ENCODE assay signal across 18 cellular contexts in genomic region chr6:13026100-13026499, GRCh38.
DNase-seq lines count a peak whose midpoint lies in the region; ATAC-seq, FAIRE-seq and TF ChIP-seq lines count a peak whose summit lies in the region.
"Had no signal": no experiment of that assay in that cellular context is flagged by ENCODE, and none has a peak within 500 bp of the region (broad histone marks: within the 10 kb centered on the region; RNA-seq: fewer than 3 reads in every experiment).

No MANE protein-coding gene starts in this region.

- H3K36me3 ChIP-seq in K562 (ENCODE audit: control insufficient read depth, insufficient read depth, low read length): no peaks in the 10 kb centered on the region
- H3K36me3 ChIP-seq in skeletal muscle satellite cell (ENCODE audit: insufficient read depth, low read length): no peaks in the 10 kb centered on the region
- H3K36me3 ChIP-seq: SJCRH30 had no signal

- H3K4me3 ChIP-seq in K562: no peak overlapping the region
- H3K4me3 ChIP-seq in skeletal muscle satellite cell (ENCODE audit: low read length): no peak overlapping the region
- H3K4me3 ChIP-seq: SJCRH30 had no signal

- TF ChIP-seq RAD21 in K562 (CRISPR knock-in tag; conservative IDR thresholded peaks at IDR 0.05 in 1 of 2, IDR thresholded peaks at IDR 0.05 in 1 of 2): no peak

- ATAC-seq in K562 (no peak), GM21390 (IDR thresholded peaks at IDR 0.05; ENCODE audit: unreplicated experiment) (no peak), GM18909 (IDR thresholded peaks at IDR 0.05; ENCODE audit: poor library complexity, unreplicated experiment) (no peak)
- ATAC-seq in activated CD4-positive, CD25-positive, alpha-beta regulatory T cell treated with anti-CD3 and anti-CD28 coated beads, Interleukin-2, amount 50 U/mL, for 24 hours: no peak
- ATAC-seq: HCT116, HepG2, PC-3 had no signal

- H3K9ac ChIP-seq in K562 (ENCODE audit: insufficient read depth in 1 of 2, low read depth in 2 of 2, low read length in 2 of 2) (no peak overlapping the region), skeletal muscle satellite cell (ENCODE audit: low read depth, low read length) (no peak overlapping the region)
- H3K9ac ChIP-seq: KMS-11 had no signal

- intact Hi-C loops in K562 (cut with micrococcal nuclease): no loop called here

- POLR2A ChIA-PET in K562 (lab: Yijun Ruan, JAX): no interaction called here

- DNase-seq in D341Med (ENCODE audit: low spot score) (peak; percentile 33), G401 (ENCODE audit: low spot score) (peak; percentile 54), K562 (ENCODE audit: extremely low read depth in 1 of 4, low spot score in 3 of 4) (no peak)
- DNase-seq: COR-L47, DMS79, NCI-H146, NCI-H2081, NCI-H226, NCI-H526 treated with DMSO at 0.1 percent for 48 hours, PC-3 had no signal

- TF ChIP-seq POLR2A in K562 (conservative IDR thresholded peaks at IDR 0.05): no peak

- H3K27ac ChIP-seq in K562 (ENCODE audit: extremely low read depth, low read depth, low read length): no peak overlapping the region
- H3K27ac ChIP-seq: KMS-11, SJCRH30 had no signal

- no peaks in the 10 kb centered on the region for H3K9me3 ChIP-seq in K562 (replicated peaks; ENCODE audit: control insufficient read depth, insufficient read depth, low read depth, low read length)
- H3K9me3 ChIP-seq in skeletal muscle satellite cell (replicated peaks; ENCODE audit: low read length): no peaks in the 10 kb centered on the region
- H3K9me3 ChIP-seq: SJCRH30 had no signal

- FAIRE-seq in K562 (lab: Jason Lieb, UNC): peak; percentile 58
- FAIRE-seq: HepG2 had no signal

- no peaks in the 10 kb centered on the region for H3K79me2 ChIP-seq in K562 (ENCODE audit: control insufficient read depth, insufficient read depth, low read length)

- H3K27me3 ChIP-seq in K562 (ENCODE audit: control insufficient read depth in 2 of 2, insufficient read depth in 2 of 2, low read length in 2 of 2) (no peaks in the 10 kb centered on the region; a peak in 1 of 5 replicates), skeletal muscle satellite cell (ENCODE audit: control insufficient read depth, insufficient read depth, low read length) (no peaks in the 10 kb centered on the region)
- H3K27me3 ChIP-seq: SJCRH30 had no signal

- CTCF ChIA-PET in K562 (lab: Yijun Ruan, JAX; ENCODE audit: low intra/inter-chr PET ratio): no interaction called here

- 0% methylated on average over 4 of the region's 4 CpGs for whole genome bisulfite sequencing in K562 (ENCODE audit: insufficient coverage, low coverage, missing lambda C conversion rate)

- H4K20me1 ChIP-seq in K562 (replicated peaks; ENCODE audit: control insufficient read depth, insufficient read depth, low read length): no peaks in the 10 kb centered on the region

- no peak for TF ChIP-seq CTCF in K562 (IDR thresholded peaks at IDR 0.05 in 2 of 3, conservative IDR thresholded peaks at IDR 0.05 in 1 of 3; ENCODE audit: insufficient read depth in 2 of 3, low read depth in 1 of 3, low read length in 3 of 3)

- no TSS peak for BruUV-seq in K562 (replicated peaks; lab: Mats Ljungman, UMichigan)

- H2AFZ ChIP-seq in K562 (ENCODE audit: low read depth, low read length): no peak overlapping the region

- H3K4me1 ChIP-seq in K562 (replicated peaks in 1 of 2; ENCODE audit: control insufficient read depth in 2 of 2, insufficient read depth in 2 of 2, low read length in 2 of 2): no peaks in the 10 kb centered on the region
- no peaks in the 10 kb centered on the region for H3K4me1 ChIP-seq in skeletal muscle satellite cell (ENCODE audit: control insufficient read depth, insufficient read depth, low read length)

- H3K4me2 ChIP-seq in K562 (ENCODE audit: insufficient read depth, low read length) (no peak overlapping the region), skeletal muscle satellite cell (ENCODE audit: low read length) (peak overlapping the region; percentile 23)
- H3K4me2 ChIP-seq: KMS-11 had no signal

- in situ Hi-C loops in G401 (cut with HindIII; ENCODE audit: low sequenced_read_pairs) (no loop called here), K562 (cut with MboI) (no loop called here)

- no peak for TF ChIP-seq EP300 in K562 (IDR thresholded peaks at IDR 0.05; ENCODE audit: low read length)

- H3K9me1 ChIP-seq in K562 (ENCODE audit: control insufficient read depth, insufficient read depth, low read length): no peaks in the 10 kb centered on the region

TF ChIP-seq in K562, 482 proteins besides CTCF, POLR2A, EP300 and RAD21:
- TF ChIP-seq NELFE (IDR thresholded peaks at IDR 0.05; ENCODE audit: insufficient read depth, insufficient read length) (no peak), RBM15 (IDR thresholded peaks at IDR 0.05; ENCODE audit: insufficient read depth, low read length) (no peak), ZNF121 (CRISPR knock-in tag; conservative IDR thresholded peaks at IDR 0.05) (no peak), NCOR1 (IDR thresholded peaks at IDR 0.05) (no peak), SRSF9 (IDR thresholded peaks at IDR 0.05; ENCODE audit: borderline replicate concordance, low read depth, low read length) (no peak), TRIM28 (IDR thresholded peaks at IDR 0.05) (no peak), NR2F6 (CRISPR knock-in tag; IDR thresholded peaks at IDR 0.05) (no peak), FIP1L1 (IDR thresholded peaks at IDR 0.05; ENCODE audit: low read depth, low read length, poor library complexity, severe bottlenecking) (no peak), ADNP (tag; IDR thresholded peaks at IDR 0.05) (no peak), ZNF76 (CRISPR knock-in tag; IDR thresholded peaks at IDR 0.05; ENCODE audit: borderline replicate concordance) (no peak)
- TF ChIP-seq, protein P1, sequence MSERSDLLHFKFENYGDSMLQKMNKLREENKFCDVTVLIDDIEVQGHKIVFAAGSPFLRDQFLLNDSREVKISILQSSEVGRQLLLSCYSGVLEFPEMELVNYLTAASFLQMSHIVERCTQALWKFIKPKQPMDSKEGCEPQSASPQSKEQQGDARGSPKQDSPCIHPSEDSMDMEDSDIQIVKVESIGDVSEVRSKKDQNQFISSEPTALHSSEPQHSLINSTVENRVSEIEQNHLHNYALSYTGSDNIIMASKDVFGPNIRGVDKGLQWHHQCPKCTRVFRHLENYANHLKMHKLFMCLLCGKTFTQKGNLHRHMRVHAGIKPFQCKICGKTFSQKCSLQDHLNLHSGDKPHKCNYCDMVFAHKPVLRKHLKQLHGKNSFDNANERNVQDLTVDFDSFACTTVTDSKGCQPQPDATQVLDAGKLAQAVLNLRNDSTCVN (CRISPR knock-in tag; IDR thresholded peaks at IDR 0.05): no peak
- TF ChIP-seq, protein P2, sequence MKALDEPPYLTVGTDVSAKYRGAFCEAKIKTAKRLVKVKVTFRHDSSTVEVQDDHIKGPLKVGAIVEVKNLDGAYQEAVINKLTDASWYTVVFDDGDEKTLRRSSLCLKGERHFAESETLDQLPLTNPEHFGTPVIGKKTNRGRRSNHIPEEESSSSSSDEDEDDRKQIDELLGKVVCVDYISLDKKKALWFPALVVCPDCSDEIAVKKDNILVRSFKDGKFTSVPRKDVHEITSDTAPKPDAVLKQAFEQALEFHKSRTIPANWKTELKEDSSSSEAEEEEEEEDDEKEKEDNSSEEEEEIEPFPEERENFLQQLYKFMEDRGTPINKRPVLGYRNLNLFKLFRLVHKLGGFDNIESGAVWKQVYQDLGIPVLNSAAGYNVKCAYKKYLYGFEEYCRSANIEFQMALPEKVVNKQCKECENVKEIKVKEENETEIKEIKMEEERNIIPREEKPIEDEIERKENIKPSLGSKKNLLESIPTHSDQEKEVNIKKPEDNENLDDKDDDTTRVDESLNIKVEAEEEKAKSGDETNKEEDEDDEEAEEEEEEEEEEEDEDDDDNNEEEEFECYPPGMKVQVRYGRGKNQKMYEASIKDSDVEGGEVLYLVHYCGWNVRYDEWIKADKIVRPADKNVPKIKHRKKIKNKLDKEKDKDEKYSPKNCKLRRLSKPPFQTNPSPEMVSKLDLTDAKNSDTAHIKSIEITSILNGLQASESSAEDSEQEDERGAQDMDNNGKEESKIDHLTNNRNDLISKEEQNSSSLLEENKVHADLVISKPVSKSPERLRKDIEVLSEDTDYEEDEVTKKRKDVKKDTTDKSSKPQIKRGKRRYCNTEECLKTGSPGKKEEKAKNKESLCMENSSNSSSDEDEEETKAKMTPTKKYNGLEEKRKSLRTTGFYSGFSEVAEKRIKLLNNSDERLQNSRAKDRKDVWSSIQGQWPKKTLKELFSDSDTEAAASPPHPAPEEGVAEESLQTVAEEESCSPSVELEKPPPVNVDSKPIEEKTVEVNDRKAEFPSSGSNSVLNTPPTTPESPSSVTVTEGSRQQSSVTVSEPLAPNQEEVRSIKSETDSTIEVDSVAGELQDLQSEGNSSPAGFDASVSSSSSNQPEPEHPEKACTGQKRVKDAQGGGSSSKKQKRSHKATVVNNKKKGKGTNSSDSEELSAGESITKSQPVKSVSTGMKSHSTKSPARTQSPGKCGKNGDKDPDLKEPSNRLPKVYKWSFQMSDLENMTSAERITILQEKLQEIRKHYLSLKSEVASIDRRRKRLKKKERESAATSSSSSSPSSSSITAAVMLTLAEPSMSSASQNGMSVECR (CRISPR knock-in tag; IDR thresholded peaks at IDR 0.05): no peak
- TF ChIP-seq, protein P3, sequence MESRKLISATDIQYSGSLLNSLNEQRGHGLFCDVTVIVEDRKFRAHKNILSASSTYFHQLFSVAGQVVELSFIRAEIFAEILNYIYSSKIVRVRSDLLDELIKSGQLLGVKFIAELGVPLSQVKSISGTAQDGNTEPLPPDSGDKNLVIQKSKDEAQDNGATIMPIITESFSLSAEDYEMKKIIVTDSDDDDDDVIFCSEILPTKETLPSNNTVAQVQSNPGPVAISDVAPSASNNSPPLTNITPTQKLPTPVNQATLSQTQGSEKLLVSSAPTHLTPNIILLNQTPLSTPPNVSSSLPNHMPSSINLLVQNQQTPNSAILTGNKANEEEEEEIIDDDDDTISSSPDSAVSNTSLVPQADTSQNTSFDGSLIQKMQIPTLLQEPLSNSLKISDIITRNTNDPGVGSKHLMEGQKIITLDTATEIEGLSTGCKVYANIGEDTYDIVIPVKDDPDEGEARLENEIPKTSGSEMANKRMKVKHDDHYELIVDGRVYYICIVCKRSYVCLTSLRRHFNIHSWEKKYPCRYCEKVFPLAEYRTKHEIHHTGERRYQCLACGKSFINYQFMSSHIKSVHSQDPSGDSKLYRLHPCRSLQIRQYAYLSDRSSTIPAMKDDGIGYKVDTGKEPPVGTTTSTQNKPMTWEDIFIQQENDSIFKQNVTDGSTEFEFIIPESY (CRISPR knock-in tag; IDR thresholded peaks at IDR 0.05): no peak
TF ChIP-seq in K562: peak in this region for 0.

Comparison
In these comparisons a context has a peak if more than half of its experiments do, and no peak if none do; other contexts are left out.
1. DNase-seq: peak in D341Med (single experiment) and G401 (single experiment); none in K562 (0 of 4).